8 cellular contexts compared by ENCODE assay signal in genomic region chr22:46071451-46072029, GRCh38.
DNase-seq lines count a peak whose midpoint lies in the region; ATAC-seq and TF ChIP-seq lines count a peak whose summit lies in the region.

No MANE protein-coding gene starts in this region.

- peaks cover 35% of the 10 kb centered on the region for H3K4me1 ChIP-seq in SJSA1 (replicated peaks)
- H3K4me1 ChIP-seq in left ventricle myocardium inferior = peaks cover 86% of the 10 kb centered on the region

- peaks cover 17 to 30% (median 18%) of the 10 kb centered on the region in 3 donors for H3K4me1 Mint-ChIP-seq in IgD-negative memory B cell

- TF ChIP-seq CTCF in left ventricle myocardium inferior (IDR thresholded peaks at IDR 0.05; ENCODE audit: borderline replicate concordance) = no peak

- peak overlapping the region in 1 of 3 donors; percentile 78 for H3K27ac Mint-ChIP-seq in IgD-negative memory B cell

- intact Hi-C loops in left ventricle myocardium inferior (cut with micrococcal nuclease) = no loop called here

- H3K36me3 ChIP-seq in SJSA1 = peaks cover 54% of the 10 kb centered on the region
- peaks cover 15% of the 10 kb centered on the region for H3K36me3 ChIP-seq in left ventricle myocardium inferior

- DNase-seq in GF-D8 (lab: John Stamatoyannopoulos, UW) = peak; percentile 52
- DNase-seq in SJSA1 (ENCODE audit: low read depth in 1 of 2, low spot score in 2 of 2) = peak; percentile 94 to 98
- peak; percentile 56 for DNase-seq in amniotic stem cell (lab: John Stamatoyannopoulos, UW)
- DNase-seq in left ventricle myocardium inferior = peak; percentile 94
- DNase-seq in pons (ENCODE audit: low spot score) = peak; percentile 89
- DNase-seq in NK-92 (lab: John Stamatoyannopoulos, UW; ENCODE audit: unreplicated experiment) = no peak

- H3K4me3 ChIP-seq in SJSA1 (peak overlapping the region; percentile 88), left ventricle myocardium inferior (peak overlapping the region; percentile 96)

- H3K9me3 Mint-ChIP-seq in IgD-negative memory B cell = no peaks in the 10 kb centered on the region

- H3K27ac ChIP-seq in SJSA1 = peak overlapping the region; percentile 92
- H3K27ac ChIP-seq in left ventricle myocardium inferior (replicated peaks) = peak overlapping the region; percentile 100

- no peak for ATAC-seq in HG03354 (IDR thresholded peaks at IDR 0.05; ENCODE audit: poor library complexity, severe bottlenecking, unreplicated experiment)

- peak overlapping the region; percentile 57 to 92 (median 86) for H3K4me3 Mint-ChIP-seq in IgD-negative memory B cell

- H3K9me3 ChIP-seq in SJSA1 (replicated peaks) (no peaks in the 10 kb centered on the region), left ventricle myocardium inferior (replicated peaks) (no peaks in the 10 kb centered on the region)

- H3K27me3 Mint-ChIP-seq in IgD-negative memory B cell = peaks cover 1% of the 10 kb centered on the region

- H3K27me3 ChIP-seq in SJSA1 (replicated peaks) (no peaks in the 10 kb centered on the region), left ventricle myocardium inferior (ENCODE audit: low read depth) (no peaks in the 10 kb centered on the region)

- H3K36me3 Mint-ChIP-seq in IgD-negative memory B cell = no peaks in the 10 kb centered on the region
